ENCODE assay signal across 9 cellular contexts in genomic region chr13:61880576-61881283, GRCh38.
A peak's percentile ranks its signal among the peaks of the same experiment; 100 is the strongest.
DNase-seq lines count a peak whose midpoint lies in the region; ATAC-seq and TF ChIP-seq lines count a peak whose summit lies in the region.
"Had no signal": no experiment of that assay in that cellular context is flagged by ENCODE, and none has a peak within 500 bp of the region (broad histone marks: within the 10 kb centered on the region; RNA-seq: fewer than 3 reads in every experiment).

No MANE protein-coding gene starts in this region.

- H3K4me3 Mint-ChIP-seq in stimulated activated naive B cell treated with anti-CD40 and anti-IgM and Interleukin-4, amounts not matched to agents 10 μg/mL and 1 μg/mL and 100 μg/mL, for 72 hours, result no peak overlapping the region

- DNase-seq in HFF-Myc (ENCODE audit: extremely low read depth, low read depth) (no peak), NCI-H1092 (lab: John Stamatoyannopoulos, UW) (peak; percentile 4), cerebellar cortex (ENCODE audit: low spot score) (peak; percentile 16), NCI-H226 (no peak)
- no peak for DNase-seq in stimulated activated naive B cell treated with anti-CD40 and anti-IgM and Interleukin-4, amounts not matched to agents 10 μg/mL and 1 μg/mL and 100 μg/mL, for 72 hours

- no peaks in the 10 kb centered on the region for H3K27me3 Mint-ChIP-seq in stimulated activated naive B cell treated with anti-CD40 and anti-IgM and Interleukin-4, amounts not matched to agents 10 μg/mL and 1 μg/mL and 100 μg/mL, for 72 hours

- peak; percentile 66 to 77 for ATAC-seq in stimulated activated naive B cell treated with anti-CD40 and anti-IgM and Interleukin-4, amounts not matched to agents 10 μg/mL and 1 μg/mL and 100 μg/mL, for 72 hours (replicated peaks)
- no peak for ATAC-seq in GM18909 (IDR thresholded peaks at IDR 0.05; ENCODE audit: poor library complexity, unreplicated experiment)
- no peak for ATAC-seq in GM21381 (IDR thresholded peaks at IDR 0.05; ENCODE audit: unreplicated experiment)

- peak; percentile 56 for TF ChIP-seq CTCF in GM12875 (IDR thresholded peaks at IDR 0.05; ENCODE audit: borderline replicate concordance, insufficient read depth, low read depth, low read length)
- TF ChIP-seq CTCF in HFF-Myc (IDR thresholded peaks at IDR 0.05; ENCODE audit: low read depth, low read length, missing control alignments), result peak; percentile 25

- H3K4me3 ChIP-seq in GM12875 (ENCODE audit: low read depth, low read length) (no peak overlapping the region), HFF-Myc (replicated peaks; ENCODE audit: low read depth, low read length) (no peak overlapping the region)
- H3K4me3 ChIP-seq: SK-N-MC had no signal

- H3K9me3 Mint-ChIP-seq in stimulated activated naive B cell treated with anti-CD40 and anti-IgM and Interleukin-4, amounts not matched to agents 10 μg/mL and 1 μg/mL and 100 μg/mL, for 72 hours, result peaks cover 6 to 20% of the 10 kb centered on the region in 2 donors

- H3K36me3 Mint-ChIP-seq in stimulated activated naive B cell treated with anti-CD40 and anti-IgM and Interleukin-4, amounts not matched to agents 10 μg/mL and 1 μg/mL and 100 μg/mL, for 72 hours, result no peaks in the 10 kb centered on the region

- H3K4me1 Mint-ChIP-seq in stimulated activated naive B cell treated with anti-CD40 and anti-IgM and Interleukin-4, amounts not matched to agents 10 μg/mL and 1 μg/mL and 100 μg/mL, for 72 hours, result peaks cover 0 to 1% of the 10 kb centered on the region in 2 donors

- no peak overlapping the region for H3K27ac Mint-ChIP-seq in stimulated activated naive B cell treated with anti-CD40 and anti-IgM and Interleukin-4, amounts not matched to agents 10 μg/mL and 1 μg/mL and 100 μg/mL, for 72 hours

Comparison
In these comparisons a context has a peak if more than half of its experiments do, and no peak if none do; other contexts are left out.
1. DNase-seq: peak in NCI-H1092 (single experiment) and cerebellar cortex (single experiment); none in HFF-Myc (single experiment), stimulated activated naive B cell treated with anti-CD40 and anti-IgM and Interleukin-4, amounts not matched to agents 10 μg/mL and 1 μg/mL and 100 μg/mL, for 72 hours (single experiment) and NCI-H226 (single experiment).
2. ATAC-seq: peak in stimulated activated naive B cell treated with anti-CD40 and anti-IgM and Interleukin-4, amounts not matched to agents 10 μg/mL and 1 μg/mL and 100 μg/mL, for 72 hours (2 of 2); none in GM18909 (single experiment) and GM21381 (single experiment).